In genomic region chr2:241844066-241844728, GRCh38 we compare ENCODE assay signal across 8 cellular contexts. TPM values are rescaled to one million over a fixed set of nuclear protein-coding genes. Genes with fewer than 3 reads are reported as not detected.
DNase-seq lines count a peak whose midpoint lies in the region; ATAC-seq, FAIRE-seq and TF ChIP-seq lines count a peak whose summit lies in the region.

No MANE protein-coding gene starts in this region.

- H3K36me3 Mint-ChIP-seq in T-helper 17 cell (ENCODE audit: low read depth) = no peaks in the 10 kb centered on the region
- H3K36me3 Mint-ChIP-seq in astrocyte (ENCODE audit: low read depth, unreplicated experiment) = peaks cover 2% of the 10 kb centered on the region

- peak overlapping the region; percentile 82 for H3K4me2 ChIP-seq in astrocyte (ENCODE audit: low read length)

- no peaks in the 10 kb centered on the region for H3K9me3 ChIP-seq in T-helper 17 cell (ENCODE audit: control insufficient read depth, low read length, poor library complexity, severe bottlenecking)
- H3K9me3 ChIP-seq in astrocyte (ENCODE audit: insufficient read depth, low read depth, low read length) = no peaks in the 10 kb centered on the region
- H3K9me3 ChIP-seq in iPS-18a (ENCODE audit: control insufficient read depth, low read depth, low read length) = no peaks in the 10 kb centered on the region
- H3K9me3 ChIP-seq in SJCRH30 (replicated peaks) = no peaks in the 10 kb centered on the region

- H3K9me3 Mint-ChIP-seq in astrocyte (ENCODE audit: unreplicated experiment) = no peaks in the 10 kb centered on the region

- H3K27me3 Mint-ChIP-seq in T-helper 17 cell (no peaks in the 10 kb centered on the region), astrocyte (ENCODE audit: low read depth, unreplicated experiment) (peaks cover 26% of the 10 kb centered on the region)

- H3K79me2 ChIP-seq in astrocyte (ENCODE audit: insufficient read depth, low read length) = no peaks in the 10 kb centered on the region

- H3K4me3 Mint-ChIP-seq in T-helper 17 cell = peak overlapping the region; percentile 86
- peak overlapping the region; percentile 70 for H3K4me3 Mint-ChIP-seq in astrocyte (ENCODE audit: unreplicated experiment)

- H3K4me1 Mint-ChIP-seq in T-helper 17 cell (peaks cover 23% of the 10 kb centered on the region), astrocyte (ENCODE audit: low read depth, unreplicated experiment) (no peaks in the 10 kb centered on the region)

- H3K27ac ChIP-seq in astrocyte (ENCODE audit: low read depth, low read length) = no peak overlapping the region
- H3K27ac ChIP-seq in iPS-18a (ENCODE audit: low read length) = no peak overlapping the region
- no peak overlapping the region for H3K27ac ChIP-seq in SJCRH30

- H4K20me1 ChIP-seq in astrocyte (ENCODE audit: insufficient read depth, low read length) = no peaks in the 10 kb centered on the region

- peak overlapping the region; percentile 87 for H3K27ac Mint-ChIP-seq in T-helper 17 cell
- H3K27ac Mint-ChIP-seq in astrocyte (ENCODE audit: unreplicated experiment) = no peak overlapping the region

- H3K4me3 ChIP-seq in astrocyte (ENCODE audit: insufficient read depth, low read depth, low read length) (no peak overlapping the region), iPS-18a (ENCODE audit: low read length) (peak overlapping the region; percentile 35), SJCRH30 (no peak overlapping the region)

- ATAC-seq in HG03175 (IDR thresholded peaks at IDR 0.05; ENCODE audit: unreplicated experiment) (peak; percentile 71), T-helper 17 cell (peak; percentile 83)

- TF ChIP-seq CTCF in astrocyte (IDR thresholded peaks at IDR 0.05; ENCODE audit: insufficient read depth, low read depth, low read length) = no peak

- peak overlapping the region; percentile 67 for H3K9ac ChIP-seq in astrocyte (ENCODE audit: low read length)
- H3K9ac ChIP-seq in iPS-18a (ENCODE audit: low read length) = no peak overlapping the region

- FAIRE-seq in astrocyte (lab: Jason Lieb, UNC) = no peak

- H3K4me1 ChIP-seq in astrocyte (ENCODE audit: insufficient read depth, low read length) = no peaks in the 10 kb centered on the region
- no peaks in the 10 kb centered on the region for H3K4me1 ChIP-seq in iPS-18a (ENCODE audit: control insufficient read depth, low read depth, low read length)
- H3K4me1 ChIP-seq in SJCRH30 = no peaks in the 10 kb centered on the region

- H3K36me3 ChIP-seq in astrocyte (ENCODE audit: insufficient read depth, low read length) (no peaks in the 10 kb centered on the region), iPS-18a (ENCODE audit: control insufficient read depth, low read depth, low read length) (no peaks in the 10 kb centered on the region), SJCRH30 (no peaks in the 10 kb centered on the region)

- DNase-seq in NCI-H2227 (lab: John Stamatoyannopoulos, UW; ENCODE audit: unreplicated experiment) (peak; percentile 64), NCI-H2227 treated with DMSO at 0.1 percent for 48 hours (lab: John Stamatoyannopoulos, UW) (no peak), T-helper 17 cell (peak; percentile 52 to 72 (median 59)), astrocyte (ENCODE audit: low read depth) (peak; percentile 34), SJCRH30 (no peak)
- peak; percentile 85 for DNase-seq in stimulated activated CD4-positive, alpha-beta T cell treated with anti-CD3 and anti-CD28 coated beads, Interleukin-12 subunit alpha, Interleukin-12 subunit beta, amount 100 ng/mL, for 4 hours

- H3K27me3 ChIP-seq in astrocyte (ENCODE audit: insufficient read depth, low read length) (peaks cover 19% of the 10 kb centered on the region), iPS-18a (ENCODE audit: control insufficient read depth, insufficient read depth, low read length) (peaks cover 49% of the 10 kb centered on the region), SJCRH30 (no peaks in the 10 kb centered on the region)

- peak overlapping the region; percentile 60 for H2AFZ ChIP-seq in astrocyte (ENCODE audit: low read depth, low read length)

RNA-seq across cellular contexts. Expression of gene PDCD1, which starts 14.5 kb away (rescaled TPM):
- total RNA-seq in T-helper 17 cell (10 to 100 TPM in 1 of 2 donors, 1 to 10 TPM in 1; 8.1 to 10.4 TPM), astrocyte (not detected in 2 replicates)
- 0.08 and 0.28 TPM in 2 replicates for total RNA-seq in SJCRH30 (2014; rRNA removed; shearing (Covaris generic))

RNA-seq across cellular contexts. Expression of gene RTP5, which starts 25.3 kb away (rescaled TPM):
- total RNA-seq in T-helper 17 cell (under 1 TPM in 1 of 2 donors, not detected in 1; 0.12 TPM), astrocyte (not detected in 2 replicates)
- not detected in 2 replicates for total RNA-seq in SJCRH30 (2014; rRNA removed; shearing (Covaris generic))

RNA-seq across cellular contexts. Expression of gene NEU4, which starts 35.2 kb away (rescaled TPM):
- total RNA-seq in T-helper 17 cell (1 to 10 TPM; 4.1 to 9.4 TPM), astrocyte (0.09 and 0.22 TPM in 2 replicates)
- 6.8 and 7.5 TPM in 2 replicates for total RNA-seq in SJCRH30 (2014; rRNA removed; shearing (Covaris generic))

Comparison
In these comparisons a context has a peak if more than half of its experiments do, and no peak if none do; other contexts are left out.
1. DNase-seq: peak in NCI-H2227 (single experiment), T-helper 17 cell (3 of 3), astrocyte (single experiment) and stimulated activated CD4-positive, alpha-beta T cell treated with anti-CD3 and anti-CD28 coated beads, Interleukin-12 subunit alpha, Interleukin-12 subunit beta, amount 100 ng/mL, for 4 hours (single experiment); none in NCI-H2227 treated with DMSO at 0.1 percent for 48 hours (single experiment) and SJCRH30 (0 of 2).